8 cellular contexts compared by ENCODE assay signal in the genomic region with DNA sequence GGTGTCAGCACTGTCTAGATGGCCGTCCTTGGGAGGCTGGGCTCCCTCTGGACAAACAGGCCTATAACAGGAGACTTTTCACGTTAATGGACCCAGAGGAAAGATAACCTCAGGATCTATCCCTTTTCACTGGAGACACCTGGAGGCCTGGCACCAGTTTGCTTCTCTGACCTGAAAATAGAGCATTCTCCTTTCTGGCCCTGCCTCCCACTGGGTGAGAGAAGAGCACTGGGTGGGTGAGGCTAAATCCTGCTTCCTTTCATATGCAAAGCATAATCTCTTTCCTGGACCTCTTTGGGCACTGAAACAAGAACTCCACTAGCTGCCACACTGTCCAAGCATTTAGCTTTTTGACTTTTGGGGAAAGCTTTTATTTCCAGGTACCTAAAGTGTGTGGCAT.
"Had no signal": no experiment of that assay in that cellular context is flagged by ENCODE, and none has a peak within 500 bp of the region (broad histone marks: within the 10 kb centered on the region; RNA-seq: fewer than 3 reads in every experiment).

No MANE protein-coding gene starts in this region.

- H3K36me3 ChIP-seq: thyroid gland had no signal

- H3K9me3 ChIP-seq: thyroid gland had no signal

- ATAC-seq: natural killer cell treated with Interleukin-12 subunit alpha and Interleukin-12 subunit beta and Interleukin-15 and Interleukin-18, amount 100 ng/mL, for 72 hours; stimulated activated memory B cell treated with anti-CD40 and anti-IgM and Interleukin-4, amounts not matched to agents 10 μg/mL and 1 μg/mL and 100 μg/mL, for 72 hours had no signal

- H3K4me3 ChIP-seq: thyroid gland had no signal

- H3K27ac ChIP-seq: thyroid gland had no signal

- DNase-seq: activated naive CD4-positive, alpha-beta T cell; activated T-cell treated with anti-CD3 and anti-CD28 coated beads for 4 hours; anterior cingulate cortex; mesenchymal stem cell; stimulated activated CD4-positive, alpha-beta T cell treated with anti-CD3 and anti-CD28 coated beads, Interleukin-2, amount 100 ng/mL, for 48 hours; thyroid gland had no signal

- H3K27me3 ChIP-seq: thyroid gland had no signal
